Comparison of ENCODE assay signal across 1 cellular context in the genomic region with DNA sequence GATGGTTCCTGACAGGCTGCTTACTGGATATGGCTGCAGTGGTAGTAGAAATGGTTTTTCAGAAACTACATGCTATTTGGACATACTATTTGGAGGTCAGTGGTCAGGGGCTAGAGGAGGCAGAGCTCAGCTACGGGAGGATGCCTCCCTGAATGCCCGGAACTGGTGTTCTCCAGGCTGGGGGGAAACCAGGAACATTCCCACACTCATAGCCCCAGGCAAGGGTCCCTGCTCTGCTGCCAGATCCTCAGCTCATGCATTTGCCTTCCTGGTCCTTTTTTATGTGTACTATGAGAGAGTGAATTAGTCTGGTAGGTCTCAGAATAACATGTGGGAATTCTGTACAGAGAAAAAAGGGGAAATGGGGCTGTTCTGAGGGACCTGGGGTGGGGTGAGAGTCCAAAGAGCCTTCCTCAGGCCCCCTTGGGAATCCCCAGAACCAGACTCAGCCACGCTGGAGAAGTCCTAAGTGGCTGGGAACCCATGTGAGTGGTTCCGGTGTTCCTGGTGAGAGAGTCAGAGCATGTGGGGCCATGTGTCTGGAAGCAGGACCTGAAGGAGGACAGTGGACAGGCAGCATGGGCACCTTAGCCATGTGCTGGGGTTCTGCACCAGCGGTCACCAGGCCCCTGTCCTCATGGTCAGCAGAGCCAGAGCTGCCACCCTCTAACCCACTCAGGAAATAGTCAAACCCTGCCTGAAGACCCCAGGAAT.
TF ChIP-seq lines count a peak whose summit lies in the region.

No MANE protein-coding gene starts in this region.

TF ChIP-seq in GM12891, 5 proteins besides CTCF, POLR2A, EP300 and RAD21:
- TF ChIP-seq POLR2AphosphoS5 (IDR thresholded peaks at IDR 0.05; ENCODE audit: low read depth, low read length) (no peak), PAX5 (IDR thresholded peaks at IDR 0.05; ENCODE audit: insufficient read depth, low read length, severe bottlenecking) (no peak), TAF1 (IDR thresholded peaks at IDR 0.05; ENCODE audit: low read depth, low read length) (no peak), SPI1 (IDR thresholded peaks at IDR 0.05; ENCODE audit: low read depth, low read length) (no peak; the same call in 1 of the 2 replicates), POU2F2 (IDR thresholded peaks at IDR 0.05; ENCODE audit: low read depth, low read length) (no peak)
